24 cellular contexts compared by ENCODE assay signal in genomic region chr11:134146598-134146997, GRCh38.
"Had no signal": no experiment of that assay in that cellular context is flagged by ENCODE, and none has a peak within 500 bp of the region (broad histone marks: within the 10 kb centered on the region; RNA-seq: fewer than 3 reads in every experiment).

No MANE protein-coding gene starts in this region.

- H3K4me3 ChIP-seq: coronary artery, dorsolateral prefrontal cortex, esophagus squamous epithelium, gastrocnemius medialis, heart right ventricle, left lung, lower lobe of right lung, mucosa of descending colon had no signal

- ATAC-seq: esophagus mucosa, gastrocnemius medialis, heart right ventricle, left cardiac atrium, left lung, left ventricle myocardium superior, lower lobe of right lung, mucosa of descending colon had no signal

- H3K9me3 Mint-ChIP-seq: naive B cell had no signal

- H3K27ac ChIP-seq: coronary artery, epithelial cell of prostate, esophagus squamous epithelium, gastrocnemius medialis, heart right ventricle, left lung, lower lobe of right lung had no signal

- H3K9me3 ChIP-seq: esophagus squamous epithelium, gastrocnemius medialis, heart right ventricle, left lung, lower lobe of right lung, mucosa of descending colon had no signal

- DNase-seq: dermis blood vessel endothelial cell; dorsolateral prefrontal cortex; effector CD4-positive, alpha-beta T cell; effector memory CD4-positive, alpha-beta T cell; erythroblast; esophagus squamous epithelium; foreskin fibroblast; foreskin melanocyte; gastrocnemius medialis; glutamatergic neuron; head of caudate nucleus; heart right ventricle; hippocampal formation; left cardiac atrium; left lung; left ventricle myocardium superior; lower lobe of right lung; mesenchymal stem cell; mucosa of descending colon; naive B cell had no signal

- H3K4me1 ChIP-seq: esophagus squamous epithelium, gastrocnemius medialis, left lung, lower lobe of right lung had no signal

- H3K4me3 Mint-ChIP-seq: mesothelial cell of epicardium, naive B cell had no signal

- H3K27ac Mint-ChIP-seq: mesothelial cell of epicardium had no signal

- H3K27me3 Mint-ChIP-seq: naive B cell had no signal

- H3K4me1 Mint-ChIP-seq: mesothelial cell of epicardium had no signal
